In the genomic region with DNA sequence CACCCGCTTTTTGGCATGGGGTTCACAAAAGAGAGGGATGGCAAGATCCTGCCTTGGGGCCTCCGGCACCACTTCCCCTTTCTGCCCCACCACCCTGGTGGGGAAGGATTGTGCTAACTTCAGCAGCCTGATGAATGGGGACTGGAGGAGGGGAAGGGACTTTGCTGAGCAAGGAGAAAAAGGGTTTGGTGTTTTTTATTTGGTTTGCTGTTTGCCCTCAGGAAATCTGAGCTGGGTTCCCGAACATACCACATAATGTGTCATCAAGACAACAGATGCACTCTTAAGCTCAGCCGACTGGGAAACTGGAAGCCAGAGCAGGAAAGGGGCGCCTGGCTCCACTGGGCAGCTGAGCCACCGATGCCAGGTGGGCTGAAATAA, we compare ENCODE assay signal across 9 cellular contexts. TPM values are rescaled to one million over a fixed set of nuclear protein-coding genes. Genes with fewer than 3 reads are reported as not detected.
DNase-seq lines count a peak whose midpoint lies in the region; ATAC-seq and TF ChIP-seq lines count a peak whose summit lies in the region.
"Had no signal": no experiment of that assay in that cellular context is flagged by ENCODE, and none has a peak within 500 bp of the region (broad histone marks: within the 10 kb centered on the region; RNA-seq: fewer than 3 reads in every experiment).

No MANE protein-coding gene starts in this region.

- ATAC-seq in HG03521 (IDR thresholded peaks at IDR 0.05; ENCODE audit: unreplicated experiment) = no peak

- no peaks in the 10 kb centered on the region for H3K27me3 ChIP-seq in KMS-11 (ENCODE audit: insufficient read depth, low read depth)
- H3K27me3 ChIP-seq in layer of hippocampus (ENCODE audit: control insufficient read depth, insufficient read depth, low read length) = no peaks in the 10 kb centered on the region

- H2AFZ ChIP-seq in KMS-11 (ENCODE audit: low read depth) = peak overlapping the region; percentile 40

- peak overlapping the region; percentile 69 for H3K4me2 ChIP-seq in KMS-11

- H3K4me3 ChIP-seq in KMS-11 (IDR thresholded peaks at IDR 0.05; ENCODE audit: insufficient read depth, low read depth, low read length) = peak overlapping the region; percentile 68

- H3K27ac ChIP-seq in KMS-11 (peak overlapping the region; percentile 86), layer of hippocampus (ENCODE audit: low read depth, low read length) (peak overlapping the region; percentile 77)

- H3K9ac ChIP-seq in KMS-11 = peak overlapping the region; percentile 64

- no peaks in the 10 kb centered on the region for H3K79me2 ChIP-seq in KMS-11 (ENCODE audit: insufficient read depth, low read depth)

- DNase-seq in A172 (ENCODE audit: low spot score) (peak; percentile 89), amniotic stem cell (lab: John Stamatoyannopoulos, UW) (peak; percentile 83), NCI-H1417 treated with DMSO at 0.1 percent for 48 hours (lab: John Stamatoyannopoulos, UW) (no peak), COR-L47 (lab: John Stamatoyannopoulos, UW) (no peak)
- DNase-seq in activated naive CD4-positive, alpha-beta T cell treated with Interleukin-2 at 50 U/mL for 16 hours = no peak
- DNase-seq: DND-41 had no signal

- no peak for TF ChIP-seq CTCF in KMS-11 (conservative IDR thresholded peaks at IDR 0.05; ENCODE audit: low read depth, low read length)

- H4K20me1 ChIP-seq in KMS-11 (ENCODE audit: insufficient read depth) = no peaks in the 10 kb centered on the region

- peaks cover 79% of the 10 kb centered on the region for H3K4me1 ChIP-seq in KMS-11 (ENCODE audit: low read depth, poor library complexity, severe bottlenecking)

- H3K36me3 ChIP-seq in KMS-11 (ENCODE audit: insufficient read depth) = no peaks in the 10 kb centered on the region

RNA-seq across cellular contexts. Expression of gene OLFML2B, which starts 19.9 kb away (rescaled TPM):
- 1.9 and 2.3 TPM in 2 replicates for total RNA-seq in A172 (2014; rRNA removed; shearing (Covaris generic))

Comparison
In these comparisons a context has a peak if more than half of its experiments do, and no peak if none do; other contexts are left out.
1. DNase-seq: peak in A172 (single experiment) and amniotic stem cell (single experiment); none in NCI-H1417 treated with DMSO at 0.1 percent for 48 hours (single experiment), activated naive CD4-positive, alpha-beta T cell treated with Interleukin-2 at 50 U/mL for 16 hours (single experiment) and COR-L47 (single experiment).